In the genomic region with DNA sequence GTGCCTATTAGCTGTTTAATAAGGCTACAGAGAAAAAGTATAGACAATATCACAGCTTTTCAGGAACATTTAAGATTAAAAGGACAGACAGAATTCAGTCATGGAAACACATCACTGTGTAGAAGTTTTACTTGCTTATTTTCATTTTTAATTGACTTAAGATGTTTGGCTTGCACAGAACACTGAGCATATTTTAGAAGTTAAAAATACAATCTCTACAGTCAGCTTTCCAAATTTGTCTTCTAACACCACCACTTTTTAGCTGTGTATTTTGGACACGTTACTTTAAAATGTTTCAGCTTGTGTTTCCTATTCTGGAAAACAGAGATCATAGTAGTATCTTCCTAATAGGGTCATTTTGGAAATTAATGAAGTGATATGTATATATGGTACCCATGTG, we compare ENCODE assay signal across 22 cellular contexts. TPM values are rescaled to one million over a fixed set of nuclear protein-coding genes. Genes with fewer than 3 reads are reported as not detected.
"Had no signal": no experiment of that assay in that cellular context is flagged by ENCODE, and none has a peak within 500 bp of the region (broad histone marks: within the 10 kb centered on the region; RNA-seq: fewer than 3 reads in every experiment).

No MANE protein-coding gene starts in this region.

- H3K4me3 Mint-ChIP-seq: natural killer cell, neural crest cell had no signal

- H2AFZ ChIP-seq: hepatocyte had no signal

- H3K27ac Mint-ChIP-seq: natural killer cell had no signal

- H3K36me3 Mint-ChIP-seq: natural killer cell had no signal

- H3K27ac ChIP-seq: hepatocyte, sigmoid colon, stomach, thyroid gland, upper lobe of left lung, uterus had no signal

- H3K4me3 ChIP-seq: hepatocyte, mucosa of descending colon, sigmoid colon, skin epidermis, stomach, thyroid gland, upper lobe of left lung, uterus had no signal

- H3K79me2 ChIP-seq: hepatocyte had no signal

- H3K4me2 ChIP-seq: hepatocyte had no signal

- H3K36me3 ChIP-seq: sigmoid colon, stomach, thyroid gland, upper lobe of left lung, uterus had no signal

- H3K9me3 Mint-ChIP-seq: natural killer cell had no signal

- H3K4me1 ChIP-seq: sigmoid colon, stomach, thyroid gland, upper lobe of left lung, uterus had no signal

- DNase-seq: effector memory CD4-positive, alpha-beta T cell; foreskin melanocyte; head of caudate nucleus; left colon; left ventricle myocardium superior; mammary epithelial cell; mucosa of descending colon; natural killer cell; posterior cingulate gyrus; sigmoid colon; stimulated activated CD4-positive, alpha-beta T cell treated with anti-CD3 and anti-CD28 coated beads, Interleukin-12 subunit alpha, Interleukin-12 subunit beta, amount 100 ng/mL, for 4 hours; stimulated activated naive CD4-positive, alpha-beta T cell; stomach; substantia nigra; thyroid gland; upper lobe of left lung; uterus had no signal

- H3K9me3 ChIP-seq: mucosa of descending colon, sigmoid colon, stomach, thyroid gland, upper lobe of left lung, uterus had no signal

- H3K4me1 Mint-ChIP-seq: natural killer cell, neural crest cell had no signal

- ATAC-seq: esophagus mucosa, left colon, left ventricle myocardium superior, mucosa of descending colon, natural killer cell had no signal

- H3K27me3 ChIP-seq: hepatocyte, sigmoid colon, stomach, thyroid gland, upper lobe of left lung, uterus had no signal

RNA-seq across cellular contexts. Expression of gene STEAP2, which starts 45.2 kb away (rescaled TPM):
- total RNA-seq: osteocyte had no signal
